8 cellular contexts compared by ENCODE assay signal in genomic region chr9:79572032-79572890, GRCh38. TPM values are rescaled to one million over a fixed set of nuclear protein-coding genes. Genes with fewer than 3 reads are reported as not detected.
DNase-seq lines count a peak whose midpoint lies in the region; ATAC-seq, FAIRE-seq and TF ChIP-seq lines count a peak whose summit lies in the region.

No MANE protein-coding gene starts in this region.

- no peaks in the 10 kb centered on the region for H3K9me3 ChIP-seq in RWPE2 (ENCODE audit: severe bottlenecking)
- no peaks in the 10 kb centered on the region for H3K9me3 ChIP-seq in K562 (replicated peaks; ENCODE audit: control insufficient read depth, insufficient read depth, low read depth, low read length)
- no peaks in the 10 kb centered on the region for H3K9me3 ChIP-seq in iPS-20b (ENCODE audit: insufficient read depth, low read depth, low read length)

- WGBS in K562 (ENCODE audit: insufficient coverage, low coverage, missing lambda C conversion rate), result 0% methylated on average over 7 of the region's 89 CpGs

- CTCF ChIA-PET in K562 (lab: Yijun Ruan, JAX; ENCODE audit: low intra/inter-chr PET ratio), result no interaction called here

- no peaks in the 10 kb centered on the region for H3K9me1 ChIP-seq in K562 (ENCODE audit: control insufficient read depth, insufficient read depth, low read length)

- TSS peak; percentile 76 for BruUV-seq in K562 (replicated peaks; lab: Mats Ljungman, UMichigan)

- intact Hi-C loops in K562 (cut with micrococcal nuclease), result loop anchor here (5.0 kb wide), 2 partner anchors 50 to 100 kb away; no protein-coding TSS in a partner anchor

- in situ Hi-C loops in K562 (cut with MboI), result no loop called here

- peak overlapping the region; percentile 46; the same call in 1 of the 2 replicates for H3K4me2 ChIP-seq in K562 (ENCODE audit: insufficient read depth, low read length)

- peak; percentile 78 for DNase-seq in CD1c-positive myeloid dendritic cell (ENCODE audit: extremely low spot score)
- no peak for DNase-seq in RWPE2 (ENCODE audit: low spot score)
- peak; percentile 6 to 18 (median 16) for DNase-seq in K562 (ENCODE audit: extremely low read depth in 1 of 4, low spot score in 3 of 4)
- no peak for DNase-seq in skeletal muscle cell (ENCODE audit: low read depth)

- no peaks in the 10 kb centered on the region for H4K20me1 ChIP-seq in K562 (replicated peaks; ENCODE audit: control insufficient read depth, insufficient read depth, low read length)

- FAIRE-seq in K562 (lab: Jason Lieb, UNC), result no peak

- ATAC-seq in GM21737 (IDR thresholded peaks at IDR 0.05; ENCODE audit: unreplicated experiment) (peak; percentile 4), RWPE2 (ENCODE audit: low read depth) (no peak), K562 (peak; percentile 21), HG03354 (IDR thresholded peaks at IDR 0.05; ENCODE audit: poor library complexity, severe bottlenecking, unreplicated experiment) (no peak), GM18868 (IDR thresholded peaks at IDR 0.05; ENCODE audit: unreplicated experiment) (no peak)

- no peak for TF ChIP-seq RAD21 in K562 (CRISPR knock-in tag; conservative IDR thresholded peaks at IDR 0.05 in 1 of 2, IDR thresholded peaks at IDR 0.05 in 1 of 2)

- H3K9ac ChIP-seq in K562 (ENCODE audit: insufficient read depth in 1 of 2, low read depth in 2 of 2, low read length in 2 of 2) (peak overlapping the region; percentile 56 to 84), iPS-20b (ENCODE audit: low read depth, low read length) (peak overlapping the region; percentile 96)

- H2AFZ ChIP-seq in K562 (ENCODE audit: low read depth, low read length), result peak overlapping the region; percentile 65

- H3K27ac ChIP-seq in RWPE2 (ENCODE audit: poor library complexity, severe bottlenecking), result peak overlapping the region; percentile 30
- H3K27ac ChIP-seq in K562 (ENCODE audit: extremely low read depth, low read depth, low read length), result peak overlapping the region; percentile 64
- no peak overlapping the region for H3K27ac ChIP-seq in iPS-20b (ENCODE audit: low read length)

- no peak for TF ChIP-seq EP300 in K562 (IDR thresholded peaks at IDR 0.05; ENCODE audit: low read length)

- H3K4me1 ChIP-seq in RWPE2 (ENCODE audit: insufficient read depth, poor library complexity, severe bottlenecking) (peaks cover 3% of the 10 kb centered on the region), K562 (replicated peaks in 1 of 2; ENCODE audit: control insufficient read depth in 2 of 2, insufficient read depth in 2 of 2, low read length in 2 of 2) (peaks cover 0 to 27% of the 10 kb centered on the region in 2 experiments; a peak in 2 of 5 replicates), iPS-20b (ENCODE audit: insufficient read depth, low read length) (peaks cover 14% of the 10 kb centered on the region; the same call in 1 of the 2 replicates)

- H3K4me3 ChIP-seq in RWPE2 (ENCODE audit: severe bottlenecking) (peak overlapping the region; percentile 94), K562 (peak overlapping the region; percentile 52), iPS-20b (ENCODE audit: low read length) (peak overlapping the region; percentile 96), skeletal muscle cell (ENCODE audit: low read depth, low read length) (peak overlapping the region; percentile 78)

- H3K27me3 ChIP-seq in RWPE2 (ENCODE audit: insufficient read depth, poor library complexity, severe bottlenecking) (no peaks in the 10 kb centered on the region), K562 (ENCODE audit: control insufficient read depth in 2 of 2, insufficient read depth in 2 of 2, low read length in 2 of 2) (no peaks in the 10 kb centered on the region), iPS-20b (ENCODE audit: insufficient read depth, low read length) (peaks cover 5% of the 10 kb centered on the region; the same call in 1 of the 2 replicates)

- POLR2A ChIA-PET in K562 (lab: Yijun Ruan, JAX), result no interaction called here

- no peak for TF ChIP-seq POLR2A in K562 (conservative IDR thresholded peaks at IDR 0.05)

- no peaks in the 10 kb centered on the region; the same call in 2 of the 3 replicates for H3K79me2 ChIP-seq in K562 (ENCODE audit: control insufficient read depth, insufficient read depth, low read length)

- no peaks in the 10 kb centered on the region for H3K36me3 ChIP-seq in RWPE2 (ENCODE audit: low read depth)
- no peaks in the 10 kb centered on the region for H3K36me3 ChIP-seq in K562 (ENCODE audit: control insufficient read depth, insufficient read depth, low read length)
- peaks cover 15% of the 10 kb centered on the region; the same call in 1 of the 2 replicates for H3K36me3 ChIP-seq in iPS-20b (ENCODE audit: insufficient read depth, low read depth, low read length)

- TF ChIP-seq CTCF in RWPE2 (IDR thresholded peaks at IDR 0.05; ENCODE audit: poor library complexity, severe bottlenecking) (no peak), K562 (IDR thresholded peaks at IDR 0.05 in 2 of 3, conservative IDR thresholded peaks at IDR 0.05 in 1 of 3; ENCODE audit: insufficient read depth in 2 of 3, low read depth in 1 of 3, low read length in 3 of 3) (no peak)

TF ChIP-seq in K562, 482 proteins besides CTCF, POLR2A, EP300 and RAD21 (continues in another document):
- TF ChIP-seq PHF8 (IDR thresholded peaks at IDR 0.05; ENCODE audit: borderline replicate concordance, low read length) (peak; percentile 37; the same call in 1 of the 2 replicates), PRDM10 (IDR thresholded peaks at IDR 0.05; ENCODE audit: partially characterized antibody) (no peak), ZNF212 (CRISPR knock-in tag; IDR thresholded peaks at IDR 0.05) (no peak), ZBTB12 (CRISPR knock-in tag; IDR thresholded peaks at IDR 0.05) (no peak), TAF1 (IDR thresholded peaks at IDR 0.05; ENCODE audit: control insufficient read depth, extremely low read depth, insufficient read depth, low read length, severe bottlenecking) (peak; percentile 3), ZNF431 (CRISPR knock-in tag; IDR thresholded peaks at IDR 0.05) (no peak), MAFF (IDR thresholded peaks at IDR 0.05; ENCODE audit: low read length) (no peak), KDM2B (CRISPR knock-in tag; IDR thresholded peaks at IDR 0.05) (no peak), CXXC5 (CRISPR knock-in tag; IDR thresholded peaks at IDR 0.05) (peak; percentile 29), NR2F6 (CRISPR knock-in tag; IDR thresholded peaks at IDR 0.05) (no peak), SPI1 (IDR thresholded peaks at IDR 0.05; ENCODE audit: borderline replicate concordance, low read depth, low read length) (no peak)

RNA-seq across cellular contexts. Expression of gene TLE4, which starts 0.5 kb away (rescaled TPM):
- total RNA-seq in K562 (2011; cell fraction: chromatin; rRNA removed; ENCODE audit: low replicate concordance), result 5.7 and 13.1 TPM in 2 replicates
- total RNA-seq in K562 (2011; cell fraction: nucleolus; rRNA removed), result 4.3 and 5.5 TPM in 2 replicates
- total RNA-seq in K562 (2011; cell fraction: nucleoplasm; rRNA removed), result 6.5 and 10.8 TPM in 2 replicates
- total RNA-seq in K562 (2014; rRNA removed) (6.3 and 6.4 TPM in 2 replicates), K562 (2014; rRNA removed; fragmentation: Illumina TruSeq; extraction: Trizol) (5.0 and 5.7 TPM in 2 replicates), K562 (2015; rRNA removed; fragmentation: Illumina TruSeq; extraction: Trizol) (4.9 and 5.3 TPM in 2 replicates), K562 (2021) (8.2 and 8.8 TPM in 2 replicates)
- polyA plus RNA-seq in K562 (2011; rRNA removed) (2.0 and 10.7 TPM in 2 replicates), K562 (2014; fragmentation: Illumina TruSeq; extraction: Trizol) (5.7 and 6.9 TPM in 2 replicates), K562 (2014; fragmentation: Nextera tagmentation; extraction: Ambion mirVana) (1 to 10 TPM; 1.1 TPM), K562 (2014; rRNA removed) (2.9 and 5.8 TPM in 2 replicates)
- 1.8 and 11.9 TPM in 2 replicates for polyA plus RNA-seq in K562 (2011; cell fraction: cytosol; rRNA removed)
- 3.7 and 14.9 TPM in 2 replicates for polyA plus RNA-seq in K562 (2011; cell fraction: nucleus; rRNA removed)
- 4.7 and 5.0 TPM in 2 replicates for polyA plus RNA-seq in K562 (2012)
- 6.6 and 25.5 TPM in 2 replicates for polyA minus RNA-seq in K562 (2011; rRNA and poly(A)+ RNA removed)
- 7.7 and 17.7 TPM in 2 replicates for polyA minus RNA-seq in K562 (2011; cell fraction: cytosol; rRNA and poly(A)+ RNA removed)
- polyA minus RNA-seq in K562 (2011; cell fraction: nucleus; rRNA and poly(A)+ RNA removed), result 5.4 and 56.3 TPM in 2 replicates

Comparison
In these comparisons a context has a peak if more than half of its experiments do, and no peak if none do; other contexts are left out.
1. DNase-seq: peak in CD1c-positive myeloid dendritic cell (single experiment) and K562 (4 of 4); none in RWPE2 (single experiment) and skeletal muscle cell (single experiment).
2. ATAC-seq: peak in GM21737 (single experiment) and K562 (single experiment); none in RWPE2 (single experiment), HG03354 (single experiment) and GM18868 (single experiment).
3. Peak in every context shown above with its lines, with median percentiles within 50 percentile points of each other: H3K4me3 ChIP-seq.